8 cellular contexts compared by ENCODE assay signal in genomic region chr5:84816160-84816559, GRCh38.
"Had no signal": no experiment of that assay in that cellular context is flagged by ENCODE, and none has a peak within 500 bp of the region (broad histone marks: within the 10 kb centered on the region; RNA-seq: fewer than 3 reads in every experiment).

No MANE protein-coding gene starts in this region.

- H3K4me3 Mint-ChIP-seq: IgD-negative memory B cell had no signal

- H3K27ac Mint-ChIP-seq: IgD-negative memory B cell had no signal

- H3K27ac ChIP-seq: HL-60, KMS-11 had no signal

- H3K36me3 Mint-ChIP-seq: IgD-negative memory B cell had no signal

- ATAC-seq: HepG2, K562 had no signal

- H3K4me2 ChIP-seq: KMS-11 had no signal

- FAIRE-seq: HepG2, HTR-8/SVneo, K562 had no signal

- H3K27me3 Mint-ChIP-seq: IgD-negative memory B cell had no signal

- H3K4me3 ChIP-seq: K562 had no signal

- DNase-seq: KBM-7, KG1 had no signal
